ENCODE assay signal across 16 cellular contexts in genomic region chr4:52643190-52643589, GRCh38. TPM values are rescaled to one million over a fixed set of nuclear protein-coding genes. Genes with fewer than 3 reads are reported as not detected.
DNase-seq lines count a peak whose midpoint lies in the region; ATAC-seq and TF ChIP-seq lines count a peak whose summit lies in the region.
"Had no signal": no experiment of that assay in that cellular context is flagged by ENCODE, and none has a peak within 500 bp of the region (broad histone marks: within the 10 kb centered on the region; RNA-seq: fewer than 3 reads in every experiment).

No MANE protein-coding gene starts in this region.

- H3K9me3 ChIP-seq in left ventricle myocardium inferior (replicated peaks): no peaks in the 10 kb centered on the region
- H3K9me3 ChIP-seq: SJSA1 had no signal

- no peak overlapping the region for H3K4me3 ChIP-seq in left ventricle myocardium inferior
- H3K4me3 ChIP-seq: GM23338, SJSA1 had no signal

- intact Hi-C loops in left ventricle myocardium inferior (cut with micrococcal nuclease) (no loop called here), cardiac septum (cut with DNase I) (no loop called here)

- no peaks in the 10 kb centered on the region for H3K36me3 ChIP-seq in left ventricle myocardium inferior
- H3K36me3 ChIP-seq: SJSA1 had no signal

- peaks cover 7% of the 10 kb centered on the region for H3K36me3 Mint-ChIP-seq in WTC11
- no peaks in the 10 kb centered on the region for H3K36me3 Mint-ChIP-seq in stimulated activated memory B cell treated with anti-CD40 and anti-IgM and Interleukin-4, amounts not matched to agents 10 μg/mL and 1 μg/mL and 100 μg/mL, for 72 hours

- H3K9me3 Mint-ChIP-seq in WTC11: peaks cover 3% of the 10 kb centered on the region
- H3K9me3 Mint-ChIP-seq in stimulated activated memory B cell treated with anti-CD40 and anti-IgM and Interleukin-4, amounts not matched to agents 10 μg/mL and 1 μg/mL and 100 μg/mL, for 72 hours: no peaks in the 10 kb centered on the region
- H3K9me3 Mint-ChIP-seq: GM23338 had no signal

- peaks cover 86% of the 10 kb centered on the region for H3K4me1 ChIP-seq in left ventricle myocardium inferior

- 0 out of 2 replicates have a peak overlapping the region, but pooled peaks have one; percentile 3 for H3K27ac Mint-ChIP-seq in WTC11
- peak overlapping the region; percentile 66 for H3K27ac Mint-ChIP-seq in stimulated activated memory B cell treated with anti-CD40 and anti-IgM and Interleukin-4, amounts not matched to agents 10 μg/mL and 1 μg/mL and 100 μg/mL, for 72 hours
- H3K27ac Mint-ChIP-seq: GM23338 had no signal

- CTCF ChIA-PET in WTC11 (lab: Charles Lee): interaction anchor here (1.1 to 1.7 kb wide), 2 partner anchors 24 to 269 kb away, joined by 3 to 6 read pairs; no protein-coding TSS in a partner anchor

- H3K27me3 ChIP-seq in left ventricle myocardium inferior (ENCODE audit: low read depth): no peaks in the 10 kb centered on the region
- H3K27me3 ChIP-seq: SJSA1 had no signal

- ATAC-seq in WTC11 (no peak), HG02840 (IDR thresholded peaks at IDR 0.05; ENCODE audit: low FRiP score, unreplicated experiment) (no peak)
- no peak for ATAC-seq in stimulated activated memory B cell treated with anti-CD40 and anti-IgM and Interleukin-4, amounts not matched to agents 10 μg/mL and 1 μg/mL and 100 μg/mL, for 72 hours
- ATAC-seq: GM23338, PC-3 had no signal

- H3K4me1 Mint-ChIP-seq in WTC11: peaks cover 68% of the 10 kb centered on the region
- peaks cover 75% of the 10 kb centered on the region for H3K4me1 Mint-ChIP-seq in stimulated activated memory B cell treated with anti-CD40 and anti-IgM and Interleukin-4, amounts not matched to agents 10 μg/mL and 1 μg/mL and 100 μg/mL, for 72 hours

- DNase-seq in left ventricle myocardium inferior (no peak), cardiac septum (ENCODE audit: low spot score) (no peak), WTC11 (ENCODE audit: low spot score) (no peak), HK-2 (ENCODE audit: unreplicated experiment) (no peak), DMS53 treated with DMSO at 0.1 percent for 48 hours (lab: John Stamatoyannopoulos, UW; ENCODE audit: unreplicated experiment) (no peak)
- DNase-seq: DMS153, H9, NCI-H1417 treated with DMSO at 0.1 percent for 48 hours, NCI-H1694 treated with DMSO at 0.1 percent for 48 hours, NCI-H2081 treated with DMSO at 0.1 percent for 48 hours, NCI-H524 had no signal

- H3K27ac ChIP-seq in left ventricle myocardium inferior (replicated peaks): peak overlapping the region; percentile 74
- H3K27ac ChIP-seq: SJSA1 had no signal

- no peaks in the 10 kb centered on the region for H3K27me3 Mint-ChIP-seq in WTC11 (ENCODE audit: low read depth)
- no peaks in the 10 kb centered on the region for H3K27me3 Mint-ChIP-seq in stimulated activated memory B cell treated with anti-CD40 and anti-IgM and Interleukin-4, amounts not matched to agents 10 μg/mL and 1 μg/mL and 100 μg/mL, for 72 hours

- POLR2A ChIA-PET in WTC11 (lab: Charles Lee): interaction anchor here (0.8 to 0.9 kb wide), 2 partner anchors 15 to 70 kb away, joined by 3 read pairs; no protein-coding TSS in a partner anchor

- TF ChIP-seq CTCF in left ventricle myocardium inferior (IDR thresholded peaks at IDR 0.05; ENCODE audit: borderline replicate concordance): no peak
- TF ChIP-seq CTCF in WTC11 (IDR thresholded peaks at IDR 0.05): no peak

- no peak overlapping the region for H3K4me3 Mint-ChIP-seq in WTC11
- H3K4me3 Mint-ChIP-seq in stimulated activated memory B cell treated with anti-CD40 and anti-IgM and Interleukin-4, amounts not matched to agents 10 μg/mL and 1 μg/mL and 100 μg/mL, for 72 hours: no peak overlapping the region
- H3K4me3 Mint-ChIP-seq: GM23338, H9 had no signal

TF ChIP-seq in WTC11, 78 proteins besides CTCF, POLR2A, EP300 and RAD21:
- TF ChIP-seq ETV6 (CRISPR knock-in tag; IDR thresholded peaks at IDR 0.05) (no peak), PRDM15 (CRISPR knock-in tag; IDR thresholded peaks at IDR 0.05) (no peak), NFE2L1 (CRISPR knock-in tag; IDR thresholded peaks at IDR 0.05) (no peak), ELF4 (CRISPR knock-in tag; IDR thresholded peaks at IDR 0.05; ENCODE audit: low read depth) (no peak), NR3C1 (CRISPR knock-in tag; conservative IDR thresholded peaks at IDR 0.05; ENCODE audit: low read depth) (no peak)
TF ChIP-seq in WTC11: peak in this region for 0.

RNA-seq across cellular contexts. Expression of gene USP46, which starts 15.9 kb away (rescaled TPM):
- 76.4 TPM for total RNA-seq in left ventricle myocardium inferior
- total RNA-seq in cardiac septum: 111 TPM
- 48.1 to 54.1 TPM (median 49.5 TPM) in 3 replicates for total RNA-seq in WTC11 (2021)
